ENCODE assay signal across 9 cellular contexts in the genomic region with DNA sequence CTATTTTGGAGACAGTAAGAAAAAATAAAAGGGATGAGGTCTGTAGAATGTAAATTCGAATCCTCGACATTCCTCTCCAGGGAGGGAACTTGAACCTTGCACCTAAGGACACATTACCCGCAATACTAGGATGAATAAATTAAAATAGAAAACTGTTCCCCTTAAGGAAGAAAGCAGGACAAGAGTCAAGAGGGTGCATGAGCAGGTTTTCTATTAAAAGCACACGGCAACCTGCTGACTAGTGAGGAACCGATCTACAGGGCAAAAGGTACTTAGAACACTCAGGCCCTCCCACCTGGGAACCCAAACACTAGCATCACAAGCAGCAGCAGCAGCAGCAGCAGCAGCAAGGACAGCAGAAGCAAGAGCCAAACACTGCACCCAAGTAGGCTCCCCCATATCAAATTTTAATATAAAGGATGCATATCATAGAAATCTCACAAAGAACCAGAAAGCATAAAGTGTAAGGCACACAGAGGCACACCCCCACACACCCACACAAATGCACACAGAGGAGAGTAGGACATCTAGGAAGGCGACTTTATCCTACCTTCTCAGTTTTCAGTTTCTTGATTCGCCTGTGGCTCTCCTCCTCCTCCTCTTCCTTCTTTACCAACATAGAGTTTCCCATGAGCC. TPM values are rescaled to one million over a fixed set of nuclear protein-coding genes. Genes with fewer than 3 reads are reported as not detected.
DNase-seq lines count a peak whose midpoint lies in the region; ATAC-seq, FAIRE-seq and TF ChIP-seq lines count a peak whose summit lies in the region.
"Had no signal": no experiment of that assay in that cellular context is flagged by ENCODE, and none has a peak within 500 bp of the region (broad histone marks: within the 10 kb centered on the region; RNA-seq: fewer than 3 reads in every experiment).

No MANE protein-coding gene starts in this region.

- H4K20me1 ChIP-seq in SK-N-SH (ENCODE audit: insufficient read depth) (no peaks in the 10 kb centered on the region), GM12878 (ENCODE audit: control insufficient read depth, insufficient read depth) (no peaks in the 10 kb centered on the region)

- POLR2A ChIA-PET in SK-N-SH (lab: Yijun Ruan, JAX): interaction anchor here (1.1 kb wide), 1 partner anchor 667 kb away, joined by 4 read pairs; no protein-coding TSS in a partner anchor
- POLR2A ChIA-PET in GM12878 (lab: Charles Lee): interaction anchor here (0.6 to 1.4 kb wide), 3 partner anchors 10 to 165 kb away, joined by 3 to 7 read pairs (median 3); no protein-coding TSS in a partner anchor

- H3K4me2 ChIP-seq in SK-N-SH (peak overlapping the region; percentile 93), GM12878 (ENCODE audit: control insufficient read depth, insufficient read depth) (peak overlapping the region; percentile 87)

- H3K4me3 ChIP-seq in SK-N-SH (ENCODE audit: low read depth in 2 of 2, low read length in 1 of 2): peak overlapping the region; percentile 67 to 92
- peak overlapping the region; percentile 71 for H3K4me3 ChIP-seq in GM12878
- peak overlapping the region; percentile 56 to 58 (median 58) for H3K4me3 ChIP-seq in right lobe of liver
- H3K4me3 ChIP-seq in uterus: peak overlapping the region; percentile 50

- H3K4me1 ChIP-seq in SK-N-SH (ENCODE audit: control insufficient read depth in 1 of 2, insufficient read depth in 2 of 2, low read depth in 1 of 2, low read length in 1 of 2) (peaks cover 5 to 44% of the 10 kb centered on the region in 2 experiments; a peak in 3 of 4 replicates), GM12878 (ENCODE audit: control insufficient read depth, insufficient read depth, low read length) (peaks cover 3% of the 10 kb centered on the region), right lobe of liver (peaks cover 0 to 17% (median 0%) of the 10 kb centered on the region in 4 donors), uterus (no peaks in the 10 kb centered on the region)

- TF ChIP-seq RAD21 in SK-N-SH (IDR thresholded peaks at IDR 0.05; ENCODE audit: low read length) (no peak), GM12878 (IDR thresholded peaks at IDR 0.05; ENCODE audit: insufficient read depth, low read depth, low read length) (no peak)

- peak overlapping the region; percentile 83 for H2AFZ ChIP-seq in SK-N-SH (ENCODE audit: low read depth)
- peak overlapping the region; percentile 33; the same call in 1 of the 2 replicates for H2AFZ ChIP-seq in GM12878 (ENCODE audit: control insufficient read depth, low read depth, low read length)

- intact Hi-C loops in GM12878 (cut with micrococcal nuclease; ENCODE audit: unreplicated experiment): loop anchor here (2.0 to 10.0 kb wide), 4 partner anchors 19 to 1069 kb away; no protein-coding TSS in a partner anchor
- intact Hi-C loops in right lobe of liver (cut with DNase I): loop anchor here in 1 of 2 donors (5.0 kb wide), 1 partner anchor 81 kb away; no protein-coding TSS in a partner anchor
- intact Hi-C loops in uterus (cut with DNase I; ENCODE audit: low total_unique reads): loop anchor here (10.0 kb wide), 1 partner anchor 69 kb away; no protein-coding TSS in a partner anchor

- H3K27ac ChIP-seq in SK-N-SH (ENCODE audit: low read depth in 2 of 2, low read length in 1 of 2) (peak overlapping the region; percentile 35 to 97; a peak in 2 of 4 replicates), GM12878 (ENCODE audit: control insufficient read depth, insufficient read depth) (peak overlapping the region; percentile 67), right lobe of liver (peak overlapping the region; percentile 56 to 92 (median 67)), uterus (peak overlapping the region; percentile 90 to 93)

- SMC1A ChIA-PET in GM12878 (lab: Charles Lee; ENCODE audit: uncharacterized antibody, unreplicated experiment): interaction anchor here (0.7 to 1.1 kb wide), 6 partner anchors 11 to 177 kb away, joined by 3 read pairs; no protein-coding TSS in a partner anchor

- no peak for DNase-seq in SK-N-SH
- no peak for DNase-seq in GM12878 (ENCODE audit: low read depth, low spot score)
- no peak for DNase-seq in right lobe of liver
- no peak for DNase-seq in uterus
- no peak for DNase-seq in globus pallidus (ENCODE audit: low spot score)
- DNase-seq: effector CD4-positive, alpha-beta T cell had no signal

- CTCF ChIA-PET in SK-N-SH (lab: Yijun Ruan, JAX) (interaction anchor here (0.7 kb wide), 1 partner anchor 115 kb away, joined by 3 read pairs; no protein-coding TSS in a partner anchor), GM12878 (lab: Yijun Ruan, JAX) (no interaction called here)

- H3K9me2 ChIP-seq in SK-N-SH: no peaks in the 10 kb centered on the region

- RAD21 ChIA-PET in GM12878 (lab: Charles Lee; ENCODE audit: unreplicated experiment): interaction anchor here (1.0 to 6.4 kb wide), 7 partner anchors 14 to 179 kb away, joined by 3 to 27 read pairs (median 4); no protein-coding TSS in a partner anchor

- ATAC-seq in SK-N-SH treated with all-trans-retinoic acid at 6 μM for 48 hours (no peak; the same call in 2 of the 3 replicates), GM12878 (peak; percentile 11), right lobe of liver (peak in 1 of 4 donors; percentile 3), HG03354 (IDR thresholded peaks at IDR 0.05; ENCODE audit: poor library complexity, severe bottlenecking, unreplicated experiment) (no peak), HG03095 (IDR thresholded peaks at IDR 0.05; ENCODE audit: unreplicated experiment) (no peak)

- no TSS peak for BruUV-seq in GM12878 (replicated peaks; lab: Mats Ljungman, UMichigan)

- TF ChIP-seq POLR2A in GM12878 (IDR thresholded peaks at IDR 0.05; ENCODE audit: low read depth, low read length) (peak; percentile 8; the same call in 1 of the 2 replicates), right lobe of liver (IDR thresholded peaks at IDR 0.05) (no peak), uterus (IDR thresholded peaks at IDR 0.05) (no peak)

- H3K79me2 ChIP-seq in SK-N-SH (ENCODE audit: insufficient read depth) (peaks cover 6% of the 10 kb centered on the region; the same call in 1 of the 2 replicates), GM12878 (ENCODE audit: control insufficient read depth, insufficient read depth, low read length) (peaks cover 78% of the 10 kb centered on the region)

- in situ Hi-C loops in GM12878 (cut with MboI): no loop called here

- WGBS in SK-N-SH (ENCODE audit: low lambda C conversion rate): 26% methylated on average over 7 of the region's 7 CpGs
- WGBS in GM12878 (ENCODE audit: insufficient coverage, insufficient replicate concordance, low lambda C conversion rate, missing lambda C conversion rate): 12% methylated on average over 7 of the region's 7 CpGs
- 2% methylated on average over 7 of the region's 7 CpGs for WGBS in right lobe of liver (ENCODE audit: insufficient coverage, low coverage, low lambda C conversion rate, missing lambda C conversion rate)

- H3K9ac ChIP-seq in SK-N-SH (peak overlapping the region; percentile 84), GM12878 (ENCODE audit: control insufficient read depth, insufficient read depth, low read length) (peak overlapping the region; percentile 76)

- H3K36me3 ChIP-seq in SK-N-SH (replicated peaks in 1 of 2; ENCODE audit: control insufficient read depth in 1 of 2, insufficient read depth in 2 of 2, low read length in 1 of 2) (peaks cover 0 to 9% of the 10 kb centered on the region in 2 experiments), GM12878 (ENCODE audit: control insufficient read depth in 2 of 2, insufficient read depth in 2 of 2, low read length in 1 of 2) (no peaks in the 10 kb centered on the region), right lobe of liver (no peaks in the 10 kb centered on the region), uterus (no peaks in the 10 kb centered on the region)

- no peak for FAIRE-seq in GM12878 (lab: Jason Lieb, UNC)

- TF ChIP-seq EP300 in SK-N-SH (IDR thresholded peaks at IDR 0.05; ENCODE audit: borderline replicate concordance in 1 of 2, low read depth in 1 of 2, low read length in 1 of 2): no peak
- no peak for TF ChIP-seq EP300 in GM12878 (IDR thresholded peaks at IDR 0.05; ENCODE audit: borderline replicate concordance in 1 of 2, control insufficient read depth in 1 of 2, low read depth in 2 of 2, low read length in 2 of 2)

- no peak for TF ChIP-seq CTCF in SK-N-SH (IDR thresholded peaks at IDR 0.05)
- no peak for TF ChIP-seq CTCF in GM12878 (IDR thresholded peaks at IDR 0.05 in 2 of 3, conservative IDR thresholded peaks at IDR 0.05 in 1 of 3; ENCODE audit: control insufficient read depth in 2 of 3, extremely low read depth in 1 of 3, insufficient read depth in 1 of 3, low read depth in 3 of 3, low read length in 3 of 3)
- no peak for TF ChIP-seq CTCF in right lobe of liver (IDR thresholded peaks at IDR 0.05)
- no peak for TF ChIP-seq CTCF in uterus (IDR thresholded peaks at IDR 0.05)

- H3F3A ChIP-seq in SK-N-SH (replicated peaks; ENCODE audit: insufficient read depth): peaks cover 27% of the 10 kb centered on the region

- H3K27me3 ChIP-seq in SK-N-SH (ENCODE audit: insufficient read depth): no peaks in the 10 kb centered on the region
- 0 out of 4 replicates have a peak, but pooled peaks cover 0 to 4% of the 10 kb centered on the region in 2 experiments for H3K27me3 ChIP-seq in GM12878 (replicated peaks in 1 of 2; ENCODE audit: control insufficient read depth in 2 of 2, insufficient read depth in 2 of 2, low read length in 1 of 2)
- H3K27me3 ChIP-seq in right lobe of liver: no peaks in the 10 kb centered on the region
- H3K27me3 ChIP-seq in uterus: no peaks in the 10 kb centered on the region

- H3K9me3 ChIP-seq in SK-N-SH (0 out of 2 replicates have a peak, but pooled peaks cover 5% of the 10 kb centered on the region), GM12878 (replicated peaks; ENCODE audit: control insufficient read depth, insufficient read depth, low read length) (no peaks in the 10 kb centered on the region), right lobe of liver (peaks cover 0 to 3% (median 0%) of the 10 kb centered on the region in 4 donors), uterus (no peaks in the 10 kb centered on the region)

RNA-seq across cellular contexts. Expression of a gene that starts 2.8 kb away (rescaled TPM):
- 4.9 and 5.2 TPM in 2 replicates for polyA plus RNA-seq in SK-N-SH (2012; rRNA removed)
- 3.6 and 4.6 TPM in 2 replicates for polyA plus RNA-seq in SK-N-SH (2012; cell fraction: cytosol; rRNA removed)
- 6.3 and 8.8 TPM in 2 replicates for polyA plus RNA-seq in SK-N-SH (2012; cell fraction: nucleus; rRNA removed)
- total RNA-seq in GM12878 (2013; cell fraction: nucleolus; rRNA removed): 55.7 and 55.8 TPM in 2 replicates
- total RNA-seq in GM12878 (2014; rRNA removed): 0.73 and 0.76 TPM in 2 replicates
- 0.63 and 1.1 TPM in 2 replicates for total RNA-seq in GM12878 (2014; rRNA removed; fragmentation: Illumina TruSeq; extraction: Trizol)
- total RNA-seq in GM12878 (2021): 0.77 and 0.87 TPM in 2 replicates
- polyA plus RNA-seq in GM12878 (2011; ENCODE audit: low read depth): 8.3 TPM
- 6.7 and 7.2 TPM in 2 replicates for polyA plus RNA-seq in GM12878 (2011; rRNA removed)
- polyA plus RNA-seq in GM12878 (2011; cell fraction: cytosol; rRNA removed): 4.0 and 4.2 TPM in 2 replicates
- 7.8 and 8.9 TPM in 2 replicates for polyA plus RNA-seq in GM12878 (2011; cell fraction: nucleus; rRNA removed)
- 12.2 and 14.9 TPM in 2 replicates for polyA plus RNA-seq in GM12878 (2012)
- polyA plus RNA-seq in GM12878 (2014; fragmentation: Illumina TruSeq; extraction: Trizol): 0.62 and 0.84 TPM in 2 replicates
- under 1 TPM; 0.19 to 0.31 TPM for polyA plus RNA-seq in GM12878 (2014; fragmentation: Nextera tagmentation; extraction: Ambion mirVana)
- polyA plus RNA-seq in GM12878 (2014; rRNA removed): 0.60 and 0.65 TPM in 2 replicates
- polyA plus RNA-seq in GM12878 (2016; fragmentation: Nextera tagmentation; extraction: Ambion mirVana): under 1 TPM; 0.23 to 0.37 TPM
- 7.8 and 10.2 TPM in 2 replicates for polyA minus RNA-seq in GM12878 (2011; rRNA and poly(A)+ RNA removed)
- polyA minus RNA-seq in GM12878 (2011; cell fraction: cytosol; rRNA and poly(A)+ RNA removed): 4.9 and 5.3 TPM in 2 replicates
- 7.6 and 11.6 TPM in 2 replicates for polyA minus RNA-seq in GM12878 (2011; cell fraction: nucleus; rRNA and poly(A)+ RNA removed)
- total RNA-seq in right lobe of liver: 1 to 10 TPM; 3.9 to 6.5 (median 4.9) TPM
- total RNA-seq in uterus: 1,000 to 10,000 TPM in 1 of 4 donors, 10 to 100 TPM in 3; 11.1 to 1,086 (median 59.0) TPM
